ENCODE assay signal across 19 cellular contexts in genomic region chr5:39100301-39100850, GRCh38. TPM values are rescaled to one million over a fixed set of nuclear protein-coding genes. Genes with fewer than 3 reads are reported as not detected.
DNase-seq lines count a peak whose midpoint lies in the region; ATAC-seq, FAIRE-seq and TF ChIP-seq lines count a peak whose summit lies in the region.
"Had no signal": no experiment of that assay in that cellular context is flagged by ENCODE, and none has a peak within 500 bp of the region (broad histone marks: within the 10 kb centered on the region; RNA-seq: fewer than 3 reads in every experiment).

No MANE protein-coding gene starts in this region.

- H3K9me3 ChIP-seq in BLaER1 treated with 17β-estradiol and CSF1 and Interleukin-3, amounts not matched to agents 10 nM and 100 nM (replicated peaks in 1 of 11): no peaks in the 10 kb centered on the region

- H3K36me3 Mint-ChIP-seq in HFFc6 (ENCODE audit: low read depth) (no peaks in the 10 kb centered on the region), natural killer cell (peaks cover 9% of the 10 kb centered on the region)

- peaks cover 0 to 31% (median 0%) of the 10 kb centered on the region in 11 experiments; a peak in 4 of 22 replicates for H3K36me3 ChIP-seq in BLaER1 treated with 17β-estradiol and CSF1 and Interleukin-3, amounts not matched to agents 10 nM and 100 nM
- no peaks in the 10 kb centered on the region for H3K36me3 ChIP-seq in bronchial epithelial cell (ENCODE audit: control insufficient read depth, insufficient read depth, low read length)

- peak overlapping the region in 9 of 11 experiments; percentile 3 to 80 (median 54); a peak in 14 of 22 replicates for H3K27ac ChIP-seq in BLaER1 treated with 17β-estradiol and CSF1 and Interleukin-3, amounts not matched to agents 10 nM and 100 nM

- no peak for DNase-seq in HFFc6
- DNase-seq in bronchial epithelial cell (ENCODE audit: low read depth): peak; percentile 39
- no peak for DNase-seq in natural killer cell
- DNase-seq in OCI-M1 (lab: John Stamatoyannopoulos, UW): no peak
- no peak for DNase-seq in NK-92 (lab: John Stamatoyannopoulos, UW; ENCODE audit: unreplicated experiment)
- no peak for DNase-seq in D341Med (ENCODE audit: low spot score)
- no peak for DNase-seq in stimulated activated CD4-positive, alpha-beta T cell treated with anti-CD3 and anti-CD28 coated beads, Interleukin-2, amount 100 ng/mL, for 24 hours
- DNase-seq: activated CD4-positive, CD25-positive, alpha-beta regulatory T cell; cerebellar nuclear complex; effector memory CD4-positive, alpha-beta T cell; H9; KG1; NCI-H1048; NCI-H2029 treated with DMSO at 0.1 percent for 48 hours; retina; stimulated activated naive CD8-positive, alpha-beta T cell treated with anti-CD3 and anti-CD28 coated beads, Interleukin-15, amount 100 ng/mL, for 72 hours had no signal

- TF ChIP-seq CTCF in HFFc6 (IDR thresholded peaks at IDR 0.05): no peak
- no peak for TF ChIP-seq CTCF in bronchial epithelial cell (IDR thresholded peaks at IDR 0.05; ENCODE audit: insufficient read depth, low read length, severe bottlenecking)
- TF ChIP-seq CTCF in natural killer cell (IDR thresholded peaks at IDR 0.05): no peak

- no peak overlapping the region for H3K4me3 ChIP-seq in BLaER1 treated with 17β-estradiol and CSF1 and Interleukin-3, amounts not matched to agents 10 nM and 100 nM
- H3K4me3 ChIP-seq in bronchial epithelial cell (ENCODE audit: low read depth, low read length): no peak overlapping the region

- H4K20me1 ChIP-seq in BLaER1 treated with 17β-estradiol and CSF1 and Interleukin-3, amounts not matched to agents 10 nM and 100 nM: no peaks in the 10 kb centered on the region

- H3K4me1 ChIP-seq in BLaER1 treated with 17β-estradiol and CSF1 and Interleukin-3, amounts not matched to agents 10 nM and 100 nM: peaks cover 6 to 51% (median 34%) of the 10 kb centered on the region in 10 experiments; a peak in 18 of 20 replicates

- peaks cover 58% of the 10 kb centered on the region for H3K4me1 Mint-ChIP-seq in HFFc6 (ENCODE audit: low read depth)
- peaks cover 27% of the 10 kb centered on the region in 2 donors for H3K4me1 Mint-ChIP-seq in natural killer cell
- H3K4me1 Mint-ChIP-seq: H9 had no signal

- peak overlapping the region in 4 of 11 experiments; percentile 36 to 58 (median 50); a peak in 3 of 22 replicates for H3K9ac ChIP-seq in BLaER1 treated with 17β-estradiol and CSF1 and Interleukin-3, amounts not matched to agents 10 nM and 100 nM

- H3K4me2 ChIP-seq in BLaER1 treated with 17β-estradiol and CSF1 and Interleukin-3, amounts not matched to agents 10 nM and 100 nM: peak overlapping the region; percentile 18 to 84 (median 70); a peak in 18 of 22 replicates

- intact Hi-C loops in natural killer cell (cut with micrococcal nuclease): no loop called here

- FAIRE-seq in bronchial epithelial cell (lab: Jason Lieb, UNC): no peak
- FAIRE-seq: G401.6 had no signal

- H3K4me3 Mint-ChIP-seq in HFFc6: peak overlapping the region; percentile 52; the same call in 1 of the 2 replicates
- no peak overlapping the region for H3K4me3 Mint-ChIP-seq in natural killer cell
- H3K4me3 Mint-ChIP-seq: H9; stimulated activated naive CD8-positive, alpha-beta T cell treated with anti-CD3 and anti-CD28 coated beads, Interleukin-15, amount 100 ng/mL, for 72 hours had no signal

- H3K27ac Mint-ChIP-seq in HFFc6 (peak overlapping the region; percentile 96), natural killer cell (peak overlapping the region; percentile 74 to 79)
- H3K27ac Mint-ChIP-seq: H9 had no signal

- no peaks in the 10 kb centered on the region for H3K27me3 ChIP-seq in BLaER1 treated with 17β-estradiol and CSF1 and Interleukin-3, amounts not matched to agents 10 nM and 100 nM
- no peaks in the 10 kb centered on the region for H3K27me3 ChIP-seq in bronchial epithelial cell (ENCODE audit: control insufficient read depth, insufficient read depth, low read length)

- H3K9me3 Mint-ChIP-seq in HFFc6 (no peaks in the 10 kb centered on the region), natural killer cell (no peaks in the 10 kb centered on the region)
- H3K9me3 Mint-ChIP-seq: activated T-helper 2 cell treated with anti-CD3 and anti-CD28 coated beads, Interferon-gamma antibody, Interleukin-2, Interleukin-4, amounts not matched to agents 10 μg/mL and 5 μg/mL and 100 μg/mL, durations not matched to agents 14 hours and 24 hours and 36 hours; H9; stimulated activated naive CD8-positive, alpha-beta T cell treated with anti-CD3 and anti-CD28 coated beads, Interleukin-15, amount 100 ng/mL, for 72 hours had no signal

- H3K27me3 Mint-ChIP-seq in HFFc6 (ENCODE audit: insufficient read depth) (no peaks in the 10 kb centered on the region; the same call in 1 of the 2 replicates), natural killer cell (ENCODE audit: low read depth in 2 of 2) (no peaks in the 10 kb centered on the region)
- H3K27me3 Mint-ChIP-seq: stimulated activated naive CD8-positive, alpha-beta T cell treated with anti-CD3 and anti-CD28 coated beads, Interleukin-15, amount 100 ng/mL, for 72 hours had no signal

- no peak for ATAC-seq in natural killer cell
- ATAC-seq: stimulated activated naive CD8-positive, alpha-beta T cell treated with anti-CD3 and anti-CD28 coated beads, Interleukin-15, amount 100 ng/mL, for 72 hours had no signal

RNA-seq across cellular contexts. Expression of gene RICTOR, which starts 26.2 kb away (rescaled TPM):
- 10 to 100 TPM; 16.1 to 24.0 (median 20.1) TPM for total RNA-seq in HFFc6 (2021; fragmentation: NEBNext Ultra II Directional; extraction: Animal tissue kit (Norgen Biotek cat#: 25700))
- total RNA-seq in bronchial epithelial cell (23.7 and 35.0 TPM in 2 replicates), natural killer cell (100 to 1,000 TPM; 103 to 105 (median 103) TPM)
